1 cellular context compared by ENCODE assay signal in the genomic region with DNA sequence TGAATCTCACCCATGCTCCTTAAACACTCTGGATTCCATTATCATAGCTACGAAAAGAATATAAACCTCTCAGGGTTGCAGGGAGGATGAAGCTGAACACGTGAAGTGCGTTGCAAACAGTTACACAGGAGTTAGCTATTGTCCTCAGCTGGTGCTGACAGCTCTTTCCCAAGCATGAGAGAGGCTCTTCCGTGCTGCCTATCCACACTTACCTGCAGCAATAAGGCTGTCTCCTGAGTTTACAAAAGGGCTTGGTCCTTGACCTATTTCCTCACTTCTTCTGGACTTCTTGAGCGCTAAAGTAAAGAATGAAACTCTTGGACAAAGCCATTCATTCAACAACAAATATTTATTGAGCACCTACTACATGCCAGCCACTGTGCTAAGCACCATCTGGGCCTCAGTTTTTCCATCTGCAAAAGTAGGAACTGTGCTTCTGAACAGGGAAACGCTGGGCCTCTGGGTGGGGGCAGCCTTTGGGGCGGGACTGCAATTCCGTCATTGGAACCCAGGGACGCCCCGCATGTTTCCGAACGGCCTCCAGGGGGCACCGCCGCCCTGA.
TF ChIP-seq lines count a peak whose summit lies in the region.

No MANE protein-coding gene starts in this region.

TF ChIP-seq in HepG2, 621 proteins besides CTCF, POLR2A, EP300 and RAD21 (continued from another document):
- TF ChIP-seq, protein P1, sequence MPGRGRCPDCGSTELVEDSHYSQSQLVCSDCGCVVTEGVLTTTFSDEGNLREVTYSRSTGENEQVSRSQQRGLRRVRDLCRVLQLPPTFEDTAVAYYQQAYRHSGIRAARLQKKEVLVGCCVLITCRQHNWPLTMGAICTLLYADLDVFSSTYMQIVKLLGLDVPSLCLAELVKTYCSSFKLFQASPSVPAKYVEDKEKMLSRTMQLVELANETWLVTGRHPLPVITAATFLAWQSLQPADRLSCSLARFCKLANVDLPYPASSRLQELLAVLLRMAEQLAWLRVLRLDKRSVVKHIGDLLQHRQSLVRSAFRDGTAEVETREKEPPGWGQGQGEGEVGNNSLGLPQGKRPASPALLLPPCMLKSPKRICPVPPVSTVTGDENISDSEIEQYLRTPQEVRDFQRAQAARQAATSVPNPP (CRISPR knock-in tag; IDR thresholded peaks at IDR 0.05): no peak
- TF ChIP-seq, protein P2, sequence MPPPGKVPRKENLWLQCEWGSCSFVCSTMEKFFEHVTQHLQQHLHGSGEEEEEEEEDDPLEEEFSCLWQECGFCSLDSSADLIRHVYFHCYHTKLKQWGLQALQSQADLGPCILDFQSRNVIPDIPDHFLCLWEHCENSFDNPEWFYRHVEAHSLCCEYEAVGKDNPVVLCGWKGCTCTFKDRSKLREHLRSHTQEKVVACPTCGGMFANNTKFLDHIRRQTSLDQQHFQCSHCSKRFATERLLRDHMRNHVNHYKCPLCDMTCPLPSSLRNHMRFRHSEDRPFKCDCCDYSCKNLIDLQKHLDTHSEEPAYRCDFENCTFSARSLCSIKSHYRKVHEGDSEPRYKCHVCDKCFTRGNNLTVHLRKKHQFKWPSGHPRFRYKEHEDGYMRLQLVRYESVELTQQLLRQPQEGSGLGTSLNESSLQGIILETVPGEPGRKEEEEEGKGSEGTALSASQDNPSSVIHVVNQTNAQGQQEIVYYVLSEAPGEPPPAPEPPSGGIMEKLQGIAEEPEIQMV (CRISPR knock-in tag; IDR thresholded peaks at IDR 0.05; ENCODE audit: low read depth): 0 out of 2 replicates have a peak, but pooled peaks have one; percentile 1
- TF ChIP-seq KDM4B (CRISPR knock-in tag; IDR thresholded peaks at IDR 0.05) (0 out of 2 replicates have a peak, but pooled peaks have one; percentile 23), HBP1 (CRISPR knock-in tag; IDR thresholded peaks at IDR 0.05; ENCODE audit: low read depth) (peak; percentile 72; the same call in 1 of the 2 replicates), KDM2A (CRISPR knock-in tag; IDR thresholded peaks at IDR 0.05; ENCODE audit: borderline replicate concordance, low read depth) (peak; percentile 54), FOXC1 (CRISPR knock-in tag; IDR thresholded peaks at IDR 0.05; ENCODE audit: borderline replicate concordance) (no peak), CCAR2 (optimal IDR thresholded peaks at IDR 0.05; ENCODE audit: low read depth, low read length) (peak; percentile 5), MAZ (IDR thresholded peaks at IDR 0.05; ENCODE audit: borderline replicate concordance, low read depth, low read length) (0 out of 2 replicates have a peak, but pooled peaks have one; percentile 45), MAZ (CRISPR knock-in tag; IDR thresholded peaks at IDR 0.05; ENCODE audit: low read depth) (no peak; the same call in 1 of the 2 replicates), ATAD3A (CRISPR knock-in tag; IDR thresholded peaks at IDR 0.05) (no peak), ZNF878 (CRISPR knock-in tag; IDR thresholded peaks at IDR 0.05) (no peak), SIN3A (IDR thresholded peaks at IDR 0.05; ENCODE audit: borderline replicate concordance, low read depth, low read length) (0 out of 2 replicates have a peak, but pooled peaks have one; percentile 25), ZNF614 (CRISPR knock-in tag; IDR thresholded peaks at IDR 0.05; ENCODE audit: borderline replicate concordance) (peak; percentile 33; the same call in 1 of the 2 replicates), TEAD3 (CRISPR knock-in tag; optimal IDR thresholded peaks at IDR 0.05; ENCODE audit: borderline replicate concordance) (peak; percentile 3), ZKSCAN8 (CRISPR knock-in tag; IDR thresholded peaks at IDR 0.05; ENCODE audit: borderline replicate concordance) (0 out of 2 replicates have a peak, but pooled peaks have one; percentile 28), NFE2 (CRISPR knock-in tag; IDR thresholded peaks at IDR 0.05) (no peak)
